18 cellular contexts compared by ENCODE assay signal in genomic region chr20:61289166-61289565, GRCh38. TPM values are rescaled to one million over a fixed set of nuclear protein-coding genes. Genes with fewer than 3 reads are reported as not detected.
"Had no signal": no experiment of that assay in that cellular context is flagged by ENCODE, and none has a peak within 500 bp of the region (broad histone marks: within the 10 kb centered on the region; RNA-seq: fewer than 3 reads in every experiment).

No MANE protein-coding gene starts in this region.

- H3K4me3 ChIP-seq: colonic mucosa, gastrocnemius medialis, lung, prostate gland, right atrium auricular region, sigmoid colon, thoracic aorta, tibial nerve, upper lobe of left lung had no signal

- H3K4me1 Mint-ChIP-seq: natural killer cell; stimulated activated memory B cell treated with anti-CD40 and anti-IgM and Interleukin-4, amounts not matched to agents 10 μg/mL and 1 μg/mL and 100 μg/mL, for 72 hours had no signal

- H3K27ac ChIP-seq: colonic mucosa, gastrocnemius medialis, prostate gland, right atrium auricular region, sigmoid colon, thoracic aorta, upper lobe of left lung had no signal

- H3K4me1 ChIP-seq: colonic mucosa, gastrocnemius medialis, right atrium auricular region, tibial nerve, upper lobe of left lung had no signal

- DNase-seq: cerebellar nuclear complex; colonic mucosa; effector CD4-positive, alpha-beta T cell; gastrocnemius medialis; natural killer cell; sigmoid colon; stimulated activated CD4-positive, alpha-beta T cell treated with anti-CD3 and anti-CD28 coated beads, Interleukin-4, amount 100 ng/mL, for 4 hours; stimulated activated naive CD8-positive, alpha-beta T cell treated with anti-CD3 and anti-CD28 coated beads, Interleukin-15, Interleukin-2, amounts not matched to agents 100 U/mL and 50 U/mL, for 24 hours had no signal

- H3K4me3 Mint-ChIP-seq: dendritic cell treated with granulocyte-macrophage colony-stimulating factor and Interleukin-4, amounts not matched to agents 40 ng/mL and 50 ng/mL, for 4 days; memory B cell; natural killer cell; stimulated activated memory B cell treated with anti-CD40 and anti-IgM and Interleukin-4, amounts not matched to agents 10 μg/mL and 1 μg/mL and 100 μg/mL, for 72 hours had no signal

- H3K9me3 ChIP-seq: colonic mucosa, gastrocnemius medialis, prostate gland, right atrium auricular region, thoracic aorta, upper lobe of left lung had no signal

- H3K27ac Mint-ChIP-seq: dendritic cell treated with granulocyte-macrophage colony-stimulating factor and Interleukin-4, amounts not matched to agents 40 ng/mL and 50 ng/mL, for 4 days; memory B cell; natural killer cell; stimulated activated memory B cell treated with anti-CD40 and anti-IgM and Interleukin-4, amounts not matched to agents 10 μg/mL and 1 μg/mL and 100 μg/mL, for 72 hours had no signal

- H3K36me3 Mint-ChIP-seq: memory B cell; natural killer cell; stimulated activated memory B cell treated with anti-CD40 and anti-IgM and Interleukin-4, amounts not matched to agents 10 μg/mL and 1 μg/mL and 100 μg/mL, for 72 hours had no signal

- H3K27me3 ChIP-seq: colonic mucosa, right atrium auricular region, tibial nerve, upper lobe of left lung had no signal

- H3K27me3 Mint-ChIP-seq: dendritic cell treated with granulocyte-macrophage colony-stimulating factor and Interleukin-4, amounts not matched to agents 40 ng/mL and 50 ng/mL, for 4 days; stimulated activated memory B cell treated with anti-CD40 and anti-IgM and Interleukin-4, amounts not matched to agents 10 μg/mL and 1 μg/mL and 100 μg/mL, for 72 hours had no signal

- H3K36me3 ChIP-seq: colonic mucosa, gastrocnemius medialis, prostate gland, right atrium auricular region, sigmoid colon, thoracic aorta, tibial nerve, upper lobe of left lung had no signal

RNA-seq across cellular contexts. Expression of gene CDH4, which starts 37.1 kb away (rescaled TPM):
- total RNA-seq: left lobe of liver, thoracic aorta had no signal
